9 cellular contexts compared by ENCODE assay signal in the genomic region with DNA sequence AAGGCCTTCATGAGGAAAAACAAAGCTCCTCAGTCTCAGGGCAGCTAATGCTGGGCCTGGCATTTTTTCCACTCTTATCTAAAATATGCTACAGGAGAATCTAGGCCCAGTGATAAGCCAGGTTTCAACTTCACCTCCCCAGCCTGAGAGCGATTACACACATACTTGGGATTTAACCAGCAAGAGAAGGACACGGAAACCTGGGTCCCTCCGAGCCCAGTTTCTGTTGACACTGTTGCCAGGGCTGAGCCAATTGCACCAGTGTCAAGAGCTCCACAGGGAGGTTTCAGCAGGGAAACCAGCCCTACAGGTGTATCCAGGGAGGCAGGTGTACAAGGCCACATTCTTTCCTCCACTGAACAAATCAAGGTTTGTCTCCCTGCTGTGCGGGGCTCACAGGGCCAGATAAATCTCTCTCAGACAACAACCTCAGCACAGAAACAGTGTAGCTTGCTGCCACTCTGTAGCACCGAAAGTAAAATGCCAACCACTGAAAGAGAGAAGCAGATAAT.
DNase-seq lines count a peak whose midpoint lies in the region; ATAC-seq and TF ChIP-seq lines count a peak whose summit lies in the region.
"Had no signal": no experiment of that assay in that cellular context is flagged by ENCODE, and none has a peak within 500 bp of the region (broad histone marks: within the 10 kb centered on the region; RNA-seq: fewer than 3 reads in every experiment).

No MANE protein-coding gene starts in this region.

- no peak for TF ChIP-seq CTCF in 22Rv1 (IDR thresholded peaks at IDR 0.05)

- no peak for ATAC-seq in HG03175 (IDR thresholded peaks at IDR 0.05; ENCODE audit: unreplicated experiment)

- H3K27ac ChIP-seq in 22Rv1: peak overlapping the region; percentile 94
- H3K27ac ChIP-seq: SJSA1 had no signal

- DNase-seq in NCI-H2081 (lab: John Stamatoyannopoulos, UW): peak; percentile 81 to 93
- DNase-seq in ecto neural progenitor cell (ENCODE audit: low spot score): peak; percentile 54
- DNase-seq in medulla oblongata (ENCODE audit: extremely low spot score): peak; percentile 19
- DNase-seq in DMS 273 treated with DMSO at 0.1 percent for 48 hours (lab: John Stamatoyannopoulos, UW): no peak
- DNase-seq in activated CD4-positive, alpha-beta T cell treated with anti-CD3 and anti-CD28 coated beads for 1 hour: no peak
- no peak for DNase-seq in AML-193 (lab: John Stamatoyannopoulos, UW)

Comparison
In these comparisons a context has a peak if more than half of its experiments do, and no peak if none do; other contexts are left out.
1. DNase-seq: peak in NCI-H2081 (2 of 2), ecto neural progenitor cell (single experiment) and medulla oblongata (single experiment); none in DMS 273 treated with DMSO at 0.1 percent for 48 hours (single experiment), activated CD4-positive, alpha-beta T cell treated with anti-CD3 and anti-CD28 coated beads for 1 hour (single experiment) and AML-193 (0 of 2).